Comparison of ENCODE assay signal across 8 cellular contexts in genomic region chr10:22437620-22438588, GRCh38.
DNase-seq lines count a peak whose midpoint lies in the region; ATAC-seq and TF ChIP-seq lines count a peak whose summit lies in the region.

No MANE protein-coding gene starts in this region.

- H3K9me3 ChIP-seq in esophagus muscularis mucosa = no peaks in the 10 kb centered on the region

- H3K27ac Mint-ChIP-seq in neural crest cell (ENCODE audit: unreplicated experiment) = peak overlapping the region; percentile 98

- H3K9me3 Mint-ChIP-seq in neural crest cell = no peaks in the 10 kb centered on the region

- no peaks in the 10 kb centered on the region for H3K36me3 ChIP-seq in esophagus muscularis mucosa

- TF ChIP-seq EP300 in esophagus muscularis mucosa (IDR thresholded peaks at IDR 0.05) = no peak

- WGBS in esophagus muscularis mucosa = 7% methylated on average over 26 of the region's 27 CpGs

- peak; percentile 47 for DNase-seq in Ammon's horn (ENCODE audit: low spot score)
- peak; percentile 91 for DNase-seq in esophagus muscularis mucosa (ENCODE audit: extremely low spot score)
- no peak for DNase-seq in neural crest cell (ENCODE audit: low read depth, low spot score)
- no peak for DNase-seq in dermis blood vessel endothelial cell
- no peak for DNase-seq in DMS153 treated with DMSO at 0.1 percent for 48 hours (lab: John Stamatoyannopoulos, UW; ENCODE audit: unreplicated experiment)

- H3K27me3 ChIP-seq in esophagus muscularis mucosa = no peaks in the 10 kb centered on the region

- peak overlapping the region; percentile 92 for H3K4me3 Mint-ChIP-seq in neural crest cell

- ATAC-seq in GM18873 (IDR thresholded peaks at IDR 0.05; ENCODE audit: low FRiP score, unreplicated experiment) (peak; percentile 14), HG03095 (IDR thresholded peaks at IDR 0.05; ENCODE audit: unreplicated experiment) (peak; percentile 21)

- H3K27ac ChIP-seq in VCaP (peak overlapping the region; percentile 92), esophagus muscularis mucosa (replicated peaks in 1 of 4) (peak overlapping the region; percentile 93 to 98 (median 96))

- intact Hi-C loops in esophagus muscularis mucosa (cut with DNase I) = loop anchor here (5.0 to 10.0 kb wide), 6 partner anchors 96 to 547 kb away; partner anchors contain the start of genes COMMD3, DNAJC1 and PIP4K2A

- TF ChIP-seq POLR2A in esophagus muscularis mucosa (IDR thresholded peaks at IDR 0.05; ENCODE audit: low read depth) = no peak

- H3K4me3 ChIP-seq in esophagus muscularis mucosa = peak overlapping the region; percentile 67 to 86 (median 80)

- H3K27me3 Mint-ChIP-seq in neural crest cell (ENCODE audit: low read depth) = peaks cover 18% of the 10 kb centered on the region

- H3K4me1 ChIP-seq in esophagus muscularis mucosa = peaks cover 18 to 27% (median 25%) of the 10 kb centered on the region in 4 donors

- TF ChIP-seq CTCF in VCaP (conservative IDR thresholded peaks at IDR 0.05) (no peak), esophagus muscularis mucosa (IDR thresholded peaks at IDR 0.05) (no peak), neural crest cell (conservative IDR thresholded peaks at IDR 0.05) (no peak)

- H3K4me1 Mint-ChIP-seq in neural crest cell = peaks cover 24% of the 10 kb centered on the region

- no peaks in the 10 kb centered on the region for H3K36me3 Mint-ChIP-seq in neural crest cell (ENCODE audit: low read depth)

Comparison
In these comparisons a context has a peak if more than half of its experiments do, and no peak if none do; other contexts are left out.
1. DNase-seq: peak in Ammon's horn (single experiment) and esophagus muscularis mucosa (single experiment); none in neural crest cell (single experiment), dermis blood vessel endothelial cell (single experiment) and DMS153 treated with DMSO at 0.1 percent for 48 hours (single experiment).